Comparison of ENCODE assay signal across 19 cellular contexts in genomic region chr7:120961638-120962173, GRCh38. TPM values are rescaled to one million over a fixed set of nuclear protein-coding genes. Genes with fewer than 3 reads are reported as not detected.
DNase-seq lines count a peak whose midpoint lies in the region; ATAC-seq and TF ChIP-seq lines count a peak whose summit lies in the region.
"Had no signal": no experiment of that assay in that cellular context is flagged by ENCODE, and none has a peak within 500 bp of the region (broad histone marks: within the 10 kb centered on the region; RNA-seq: fewer than 3 reads in every experiment).

No MANE protein-coding gene starts in this region.

- H3K9ac ChIP-seq in endodermal cell (ENCODE audit: extremely low read depth, low read length, poor library complexity, severe bottlenecking): no peak overlapping the region
- H3K9ac ChIP-seq: BLaER1 had no signal

- no peaks in the 10 kb centered on the region for H3K27me3 Mint-ChIP-seq in activated T-cell treated with anti-CD3 and anti-CD28 coated beads, Interleukin-2, amount 50 U/mL, for 72 hours (ENCODE audit: low read depth)
- H3K27me3 Mint-ChIP-seq in activated T-cell treated with anti-CD3 and anti-CD28 coated beads, Interleukin-2, amount 50 U/mL, for 24 hours: no peaks in the 10 kb centered on the region
- no peaks in the 10 kb centered on the region for H3K27me3 Mint-ChIP-seq in stimulated activated memory B cell treated with anti-CD40 and anti-IgM and Interleukin-4, amounts not matched to agents 10 μg/mL and 1 μg/mL and 100 μg/mL, for 72 hours
- no peaks in the 10 kb centered on the region for H3K27me3 Mint-ChIP-seq in endodermal cell (ENCODE audit: insufficient read depth)

- peaks cover 21% of the 10 kb centered on the region for H3K36me3 ChIP-seq in endodermal cell (ENCODE audit: control insufficient read depth, insufficient read depth, low read length)

- TF ChIP-seq CTCF in fibroblast of villous mesenchyme (IDR thresholded peaks at IDR 0.05; ENCODE audit: insufficient read depth, low read depth, low read length) (no peak), endodermal cell (conservative IDR thresholded peaks at IDR 0.05) (no peak)

- H3K4me3 Mint-ChIP-seq in activated T-cell treated with anti-CD3 and anti-CD28 coated beads, Interleukin-2, amount 50 U/mL, for 72 hours: no peak overlapping the region
- H3K4me3 Mint-ChIP-seq in activated T-cell treated with anti-CD3 and anti-CD28 coated beads, Interleukin-2, amount 50 U/mL, for 24 hours: no peak overlapping the region
- no peak overlapping the region for H3K4me3 Mint-ChIP-seq in stimulated activated memory B cell treated with anti-CD40 and anti-IgM and Interleukin-4, amounts not matched to agents 10 μg/mL and 1 μg/mL and 100 μg/mL, for 72 hours
- no peak overlapping the region for H3K4me3 Mint-ChIP-seq in endodermal cell

- WGBS in endodermal cell (ENCODE audit: insufficient coverage in 1 of 2, insufficient read length in 1 of 2), 2 experiments: 84% methylated on average over 1 of the region's 1 CpG; no CpG with 5 or more reads in 1 of the 2 experiments

- no peaks in the 10 kb centered on the region for H3K4me1 ChIP-seq in endodermal cell (ENCODE audit: control insufficient read depth, insufficient read depth, low read length)
- H3K4me1 ChIP-seq: BLaER1, Peyer's patch had no signal

- no peaks in the 10 kb centered on the region for H3K9me3 Mint-ChIP-seq in activated T-cell treated with anti-CD3 and anti-CD28 coated beads, Interleukin-2, amount 50 U/mL, for 72 hours
- H3K9me3 Mint-ChIP-seq in activated T-cell treated with anti-CD3 and anti-CD28 coated beads, Interleukin-2, amount 50 U/mL, for 24 hours: no peaks in the 10 kb centered on the region
- H3K9me3 Mint-ChIP-seq in stimulated activated memory B cell treated with anti-CD40 and anti-IgM and Interleukin-4, amounts not matched to agents 10 μg/mL and 1 μg/mL and 100 μg/mL, for 72 hours: no peaks in the 10 kb centered on the region
- no peaks in the 10 kb centered on the region for H3K9me3 Mint-ChIP-seq in endodermal cell
- H3K9me3 Mint-ChIP-seq in activated naive CD4-positive, alpha-beta T cell treated with anti-CD3 and anti-CD28 coated beads, Interleukin-2, amount 50 U/mL, for 72 hours: no peaks in the 10 kb centered on the region

- ATAC-seq in activated T-cell treated with anti-CD3 and anti-CD28 coated beads, Interleukin-2, amount 50 U/mL, for 72 hours (replicated peaks in 1 of 2): no peak
- ATAC-seq in stimulated activated memory B cell treated with anti-CD40 and anti-IgM and Interleukin-4, amounts not matched to agents 10 μg/mL and 1 μg/mL and 100 μg/mL, for 72 hours: no peak
- ATAC-seq in activated naive CD4-positive, alpha-beta T cell treated with anti-CD3 and anti-CD28 coated beads, Interleukin-2, amount 50 U/mL, for 72 hours: no peak
- ATAC-seq: Right ventricle myocardium inferior had no signal

- peaks cover 14 to 20% of the 10 kb centered on the region in 2 donors for H3K36me3 Mint-ChIP-seq in activated T-cell treated with anti-CD3 and anti-CD28 coated beads, Interleukin-2, amount 50 U/mL, for 72 hours (ENCODE audit: insufficient read depth in 2 of 2)
- peaks cover 72% of the 10 kb centered on the region for H3K36me3 Mint-ChIP-seq in activated T-cell treated with anti-CD3 and anti-CD28 coated beads, Interleukin-2, amount 50 U/mL, for 24 hours (ENCODE audit: low read depth)
- peaks cover 51% of the 10 kb centered on the region for H3K36me3 Mint-ChIP-seq in stimulated activated memory B cell treated with anti-CD40 and anti-IgM and Interleukin-4, amounts not matched to agents 10 μg/mL and 1 μg/mL and 100 μg/mL, for 72 hours
- peaks cover 22% of the 10 kb centered on the region for H3K36me3 Mint-ChIP-seq in endodermal cell (ENCODE audit: low read depth)
- H3K36me3 Mint-ChIP-seq in activated naive CD4-positive, alpha-beta T cell treated with anti-CD3 and anti-CD28 coated beads, Interleukin-2, amount 50 U/mL, for 72 hours: peaks cover 14 to 19% of the 10 kb centered on the region in 2 donors

- H3K27me3 ChIP-seq in endodermal cell (ENCODE audit: control insufficient read depth, insufficient read depth, low read length, poor library complexity, severe bottlenecking): no peaks in the 10 kb centered on the region
- H3K27me3 ChIP-seq: BLaER1, Peyer's patch had no signal

- H3K27ac Mint-ChIP-seq in activated T-cell treated with anti-CD3 and anti-CD28 coated beads, Interleukin-2, amount 50 U/mL, for 72 hours: peak overlapping the region; percentile 79
- no peak overlapping the region for H3K27ac Mint-ChIP-seq in activated T-cell treated with anti-CD3 and anti-CD28 coated beads, Interleukin-2, amount 50 U/mL, for 24 hours
- H3K27ac Mint-ChIP-seq in stimulated activated memory B cell treated with anti-CD40 and anti-IgM and Interleukin-4, amounts not matched to agents 10 μg/mL and 1 μg/mL and 100 μg/mL, for 72 hours: peak overlapping the region; percentile 15
- no peak overlapping the region for H3K27ac Mint-ChIP-seq in endodermal cell
- H3K27ac Mint-ChIP-seq in activated naive CD4-positive, alpha-beta T cell treated with anti-CD3 and anti-CD28 coated beads, Interleukin-2, amount 50 U/mL, for 72 hours: peak overlapping the region in 1 of 2 donors; percentile 28

- H3K4me1 Mint-ChIP-seq in activated T-cell treated with anti-CD3 and anti-CD28 coated beads, Interleukin-2, amount 50 U/mL, for 72 hours (ENCODE audit: low read depth): peaks cover 23% of the 10 kb centered on the region
- peaks cover 24% of the 10 kb centered on the region for H3K4me1 Mint-ChIP-seq in activated T-cell treated with anti-CD3 and anti-CD28 coated beads, Interleukin-2, amount 50 U/mL, for 24 hours (ENCODE audit: low read depth)
- peaks cover 23% of the 10 kb centered on the region for H3K4me1 Mint-ChIP-seq in stimulated activated memory B cell treated with anti-CD40 and anti-IgM and Interleukin-4, amounts not matched to agents 10 μg/mL and 1 μg/mL and 100 μg/mL, for 72 hours
- peaks cover 7% of the 10 kb centered on the region for H3K4me1 Mint-ChIP-seq in endodermal cell

- no peaks in the 10 kb centered on the region for H3K9me3 ChIP-seq in endodermal cell (ENCODE audit: control insufficient read depth, low read length)
- H3K9me3 ChIP-seq: BLaER1, Peyer's patch had no signal

- no peak for DNase-seq in activated T-cell treated with anti-CD3 and anti-CD28 coated beads, Interleukin-2, amount 50 U/mL, for 72 hours
- DNase-seq in activated T-cell treated with anti-CD3 and anti-CD28 coated beads, Interleukin-2, amount 50 U/mL, for 24 hours: no peak
- DNase-seq in NCI-H82 treated with DMSO at 0.1 percent for 48 hours (lab: John Stamatoyannopoulos, UW; ENCODE audit: unreplicated experiment) (peak; percentile 65), fibroblast of villous mesenchyme (ENCODE audit: low read depth) (peak; percentile 42), retina (no peak), endodermal cell (no peak)
- no peak for DNase-seq in activated naive CD4-positive, alpha-beta T cell treated with anti-CD3 and anti-CD28 coated beads, Interleukin-2, amount 50 U/mL, for 72 hours (ENCODE audit: low spot score in 2 of 2)
- DNase-seq: 8988T, DMS153, KG1, NCI-H1436, NCI-H2029 treated with DMSO at 0.1 percent for 48 hours, NCI-H510A, NCI-H774, Peyer's patch had no signal

- H3K4me3 ChIP-seq in fibroblast of villous mesenchyme (ENCODE audit: low read depth, low read length) (no peak overlapping the region), endodermal cell (ENCODE audit: low read length) (no peak overlapping the region)
- H3K4me3 ChIP-seq: BLaER1, Peyer's patch, SK-N-MC had no signal

- no peak overlapping the region for H3K27ac ChIP-seq in endodermal cell (ENCODE audit: low read depth, low read length)
- H3K27ac ChIP-seq: BLaER1, Peyer's patch, SK-N-MC had no signal

RNA-seq across cellular contexts. Expression of gene ING3, which starts 11.1 kb away (rescaled TPM):
- 10 to 100 TPM; 40.3 to 45.1 TPM for total RNA-seq in activated T-cell treated with anti-CD3 and anti-CD28 coated beads, Interleukin-2, amount 50 U/mL, for 72 hours
- total RNA-seq in fibroblast of villous mesenchyme (11.9 and 21.2 TPM in 2 replicates), endodermal cell (10 to 100 TPM; 12.6 to 14.9 TPM)
- polyA plus RNA-seq in endodermal cell (2013, experiment 1 of 2): 24.0 TPM
- 24.2 TPM for polyA plus RNA-seq in endodermal cell (2013, experiment 2 of 2)
- total RNA-seq in activated naive CD4-positive, alpha-beta T cell treated with anti-CD3 and anti-CD28 coated beads, Interleukin-2, amount 50 U/mL, for 72 hours: 10 to 100 TPM; 22.2 to 29.7 TPM

RNA-seq across cellular contexts. Expression of gene CPED1, which starts 26.8 kb away (rescaled TPM):
- total RNA-seq in activated T-cell treated with anti-CD3 and anti-CD28 coated beads, Interleukin-2, amount 50 U/mL, for 72 hours: not detected
- total RNA-seq in fibroblast of villous mesenchyme: 95.9 and 106 TPM in 2 replicates
- total RNA-seq in endodermal cell: 1 to 10 TPM in 1 of 2 donors, not detected in 1; 1.1 TPM
- 2.9 TPM for polyA plus RNA-seq in endodermal cell (2013, experiment 1 of 2)
- polyA plus RNA-seq in endodermal cell (2013, experiment 2 of 2): 2.9 TPM
- not detected for total RNA-seq in activated naive CD4-positive, alpha-beta T cell treated with anti-CD3 and anti-CD28 coated beads, Interleukin-2, amount 50 U/mL, for 72 hours

Comparison
In these comparisons a context has a peak if more than half of its experiments do, and no peak if none do; other contexts are left out.
1. H3K27ac Mint-ChIP-seq: peak in activated T-cell treated with anti-CD3 and anti-CD28 coated beads, Interleukin-2, amount 50 U/mL, for 72 hours (single experiment) and stimulated activated memory B cell treated with anti-CD40 and anti-IgM and Interleukin-4, amounts not matched to agents 10 μg/mL and 1 μg/mL and 100 μg/mL, for 72 hours (single experiment); none in activated T-cell treated with anti-CD3 and anti-CD28 coated beads, Interleukin-2, amount 50 U/mL, for 24 hours (single experiment) and endodermal cell (single experiment).
2. DNase-seq: peak in NCI-H82 treated with DMSO at 0.1 percent for 48 hours (single experiment) and fibroblast of villous mesenchyme (single experiment); none in activated T-cell treated with anti-CD3 and anti-CD28 coated beads, Interleukin-2, amount 50 U/mL, for 72 hours (0 of 2), activated T-cell treated with anti-CD3 and anti-CD28 coated beads, Interleukin-2, amount 50 U/mL, for 24 hours (single experiment), retina (single experiment), endodermal cell (single experiment) and activated naive CD4-positive, alpha-beta T cell treated with anti-CD3 and anti-CD28 coated beads, Interleukin-2, amount 50 U/mL, for 72 hours (0 of 2).
3. RNA of gene CPED1, which starts 26.8 kb away (total RNA-seq): 95.9 to 106 TPM in fibroblast of villous mesenchyme; 1.1 TPM in endodermal cell, not detected in activated T-cell treated with anti-CD3 and anti-CD28 coated beads, Interleukin-2, amount 50 U/mL, for 72 hours and not detected in activated naive CD4-positive, alpha-beta T cell treated with anti-CD3 and anti-CD28 coated beads, Interleukin-2, amount 50 U/mL, for 72 hours; every median in the first group is over 10 times any median in the second.